8 cellular contexts compared by ENCODE assay signal in genomic region chr10:13348216-13349017, GRCh38. TPM values are rescaled to one million over a fixed set of nuclear protein-coding genes. Genes with fewer than 3 reads are reported as not detected.
DNase-seq lines count a peak whose midpoint lies in the region; ATAC-seq, FAIRE-seq and TF ChIP-seq lines count a peak whose summit lies in the region.

Gene SEPHS1, minus strand, starts transcription at chr10:13348293. Its CDS starts 3,343 bp downstream, at chr10:13344950.

- intact Hi-C loops in Calu3 (cut with micrococcal nuclease; ENCODE audit: unreplicated experiment), result no loop called here
- intact Hi-C loops in activated T-helper 2 cell treated with anti-CD3 and anti-CD28 coated beads, Interferon-gamma antibody, Interleukin-2, Interleukin-4, amounts not matched to agents 10 μg/mL and 5 μg/mL and 100 μg/mL, durations not matched to agents 14 hours and 24 hours and 36 hours (cut with micrococcal nuclease), result loop anchor here (1.0 to 2.0 kb wide), 2 partner anchors 46 to 188 kb away; partner anchors contain the start of gene MCM10

- peak; percentile 30 for ATAC-seq in GM19467 (IDR thresholded peaks at IDR 0.05; ENCODE audit: unreplicated experiment)
- peak; percentile 89 to 92 for ATAC-seq in natural killer cell treated with Interleukin-12 subunit alpha and Interleukin-12 subunit beta and Interleukin-15 and Interleukin-18, amount 100 ng/mL, for 72 hours

- H3K4me3 Mint-ChIP-seq in Calu3 (ENCODE audit: low read depth, unreplicated experiment), result peak within 1 kb of the TSS; percentile 79
- H3K4me3 Mint-ChIP-seq in activated T-helper 2 cell treated with anti-CD3 and anti-CD28 coated beads, Interferon-gamma antibody, Interleukin-2, Interleukin-4, amounts not matched to agents 10 μg/mL and 5 μg/mL and 100 μg/mL, durations not matched to agents 14 hours and 24 hours and 36 hours (ENCODE audit: low read depth), result peak within 1 kb of the TSS; percentile 90
- H3K4me3 Mint-ChIP-seq in natural killer cell treated with Interleukin-12 subunit alpha and Interleukin-12 subunit beta and Interleukin-15 and Interleukin-18, amount 100 ng/mL, for 72 hours, result peak within 1 kb of the TSS; percentile 86
- peak within 1 kb of the TSS; percentile 89 for H3K4me3 Mint-ChIP-seq in stimulated activated naive CD8-positive, alpha-beta T cell treated with anti-CD3 and anti-CD28 coated beads, Interleukin-15, Interleukin-2, amounts not matched to agents 100 ng/mL and 50 ng/mL, for 24 hours

- TF ChIP-seq CTCF in Calu3 (IDR thresholded peaks at IDR 0.05; ENCODE audit: unreplicated experiment) (no peak), fibroblast of pulmonary artery (IDR thresholded peaks at IDR 0.05; ENCODE audit: low read length, missing control alignments) (no peak)

- no peaks in the 10 kb centered on the region for H3K4me1 Mint-ChIP-seq in Calu3 (ENCODE audit: low read depth, unreplicated experiment)
- peaks cover 48% of the 10 kb centered on the region for H3K4me1 Mint-ChIP-seq in activated T-helper 2 cell treated with anti-CD3 and anti-CD28 coated beads, Interferon-gamma antibody, Interleukin-2, Interleukin-4, amounts not matched to agents 10 μg/mL and 5 μg/mL and 100 μg/mL, durations not matched to agents 14 hours and 24 hours and 36 hours (ENCODE audit: low read depth)
- peaks cover 26 to 36% of the 10 kb centered on the region in 2 donors for H3K4me1 Mint-ChIP-seq in natural killer cell treated with Interleukin-12 subunit alpha and Interleukin-12 subunit beta and Interleukin-15 and Interleukin-18, amount 100 ng/mL, for 72 hours (ENCODE audit: low read depth in 2 of 2)
- peaks cover 59% of the 10 kb centered on the region for H3K4me1 Mint-ChIP-seq in stimulated activated naive CD8-positive, alpha-beta T cell treated with anti-CD3 and anti-CD28 coated beads, Interleukin-15, Interleukin-2, amounts not matched to agents 100 ng/mL and 50 ng/mL, for 24 hours (ENCODE audit: low read depth)

- TSS peak; percentile 64 for BruUV-seq in Calu3 (replicated peaks; lab: Mats Ljungman, UMichigan)

- FAIRE-seq in HTR-8/SVneo (lab: Jason Lieb, UNC), result no peak

- CTCF ChIA-PET in Calu3 (lab: Charles Lee), result interaction anchor here (0.5 to 0.6 kb wide), 2 partner anchors 40 to 439 kb away, joined by 3 read pairs; no protein-coding TSS in a partner anchor

- H3K4me3 ChIP-seq in fibroblast of pulmonary artery (replicated peaks; ENCODE audit: low read depth, low read length), result peak within 1 kb of the TSS; percentile 82

- H3K9me3 Mint-ChIP-seq in Calu3 (ENCODE audit: low read depth, unreplicated experiment), result no peaks in the 10 kb centered on the region
- H3K9me3 Mint-ChIP-seq in activated T-helper 2 cell treated with anti-CD3 and anti-CD28 coated beads, Interferon-gamma antibody, Interleukin-2, Interleukin-4, amounts not matched to agents 10 μg/mL and 5 μg/mL and 100 μg/mL, durations not matched to agents 14 hours and 24 hours and 36 hours, result no peaks in the 10 kb centered on the region
- H3K9me3 Mint-ChIP-seq in natural killer cell treated with Interleukin-12 subunit alpha and Interleukin-12 subunit beta and Interleukin-15 and Interleukin-18, amount 100 ng/mL, for 72 hours, result no peaks in the 10 kb centered on the region
- H3K9me3 Mint-ChIP-seq in stimulated activated naive CD8-positive, alpha-beta T cell treated with anti-CD3 and anti-CD28 coated beads, Interleukin-15, Interleukin-2, amounts not matched to agents 100 ng/mL and 50 ng/mL, for 24 hours, result no peaks in the 10 kb centered on the region

- peaks cover 45% of the 10 kb centered on the region for H3K36me3 Mint-ChIP-seq in Calu3 (ENCODE audit: insufficient read depth, unreplicated experiment)
- peaks cover 17% of the 10 kb centered on the region for H3K36me3 Mint-ChIP-seq in activated T-helper 2 cell treated with anti-CD3 and anti-CD28 coated beads, Interferon-gamma antibody, Interleukin-2, Interleukin-4, amounts not matched to agents 10 μg/mL and 5 μg/mL and 100 μg/mL, durations not matched to agents 14 hours and 24 hours and 36 hours (ENCODE audit: low read depth)
- no peaks in the 10 kb centered on the region for H3K36me3 Mint-ChIP-seq in natural killer cell treated with Interleukin-12 subunit alpha and Interleukin-12 subunit beta and Interleukin-15 and Interleukin-18, amount 100 ng/mL, for 72 hours
- peaks cover 22% of the 10 kb centered on the region for H3K36me3 Mint-ChIP-seq in stimulated activated naive CD8-positive, alpha-beta T cell treated with anti-CD3 and anti-CD28 coated beads, Interleukin-15, Interleukin-2, amounts not matched to agents 100 ng/mL and 50 ng/mL, for 24 hours (ENCODE audit: low read depth)

- H3K27ac Mint-ChIP-seq in Calu3 (ENCODE audit: unreplicated experiment), result peak within 1 kb of the TSS; percentile 66
- H3K27ac Mint-ChIP-seq in activated T-helper 2 cell treated with anti-CD3 and anti-CD28 coated beads, Interferon-gamma antibody, Interleukin-2, Interleukin-4, amounts not matched to agents 10 μg/mL and 5 μg/mL and 100 μg/mL, durations not matched to agents 14 hours and 24 hours and 36 hours, result peak within 1 kb of the TSS; percentile 90
- H3K27ac Mint-ChIP-seq in natural killer cell treated with Interleukin-12 subunit alpha and Interleukin-12 subunit beta and Interleukin-15 and Interleukin-18, amount 100 ng/mL, for 72 hours, result peak within 1 kb of the TSS; percentile 78 to 89
- peak within 1 kb of the TSS; percentile 92 for H3K27ac Mint-ChIP-seq in stimulated activated naive CD8-positive, alpha-beta T cell treated with anti-CD3 and anti-CD28 coated beads, Interleukin-15, Interleukin-2, amounts not matched to agents 100 ng/mL and 50 ng/mL, for 24 hours

- peaks cover 17% of the 10 kb centered on the region for H3K27me3 Mint-ChIP-seq in Calu3 (ENCODE audit: unreplicated experiment)
- H3K27me3 Mint-ChIP-seq in activated T-helper 2 cell treated with anti-CD3 and anti-CD28 coated beads, Interferon-gamma antibody, Interleukin-2, Interleukin-4, amounts not matched to agents 10 μg/mL and 5 μg/mL and 100 μg/mL, durations not matched to agents 14 hours and 24 hours and 36 hours (ENCODE audit: low read depth), result peaks cover 5% of the 10 kb centered on the region
- H3K27me3 Mint-ChIP-seq in natural killer cell treated with Interleukin-12 subunit alpha and Interleukin-12 subunit beta and Interleukin-15 and Interleukin-18, amount 100 ng/mL, for 72 hours, result peaks cover 20 to 23% of the 10 kb centered on the region in 2 donors
- H3K27me3 Mint-ChIP-seq in stimulated activated naive CD8-positive, alpha-beta T cell treated with anti-CD3 and anti-CD28 coated beads, Interleukin-15, Interleukin-2, amounts not matched to agents 100 ng/mL and 50 ng/mL, for 24 hours, result no peaks in the 10 kb centered on the region

- DNase-seq in Calu3 (peak; percentile 88), HTR-8/SVneo (ENCODE audit: insufficient read length, low spot score) (peak; percentile 79), RPMI8226 (peak; percentile 86), fibroblast of pulmonary artery (ENCODE audit: low read depth) (peak; percentile 74)
- DNase-seq in activated T-helper 2 cell treated with anti-CD3 and anti-CD28 coated beads, Interferon-gamma antibody, Interleukin-2, Interleukin-4, amounts not matched to agents 10 μg/mL and 5 μg/mL and 100 μg/mL, durations not matched to agents 14 hours and 24 hours and 36 hours (ENCODE audit: low spot score), result peak; percentile 79
- peak; percentile 83 for DNase-seq in natural killer cell treated with Interleukin-12 subunit alpha and Interleukin-12 subunit beta and Interleukin-15 and Interleukin-18, amount 100 ng/mL, for 72 hours (ENCODE audit: low spot score)

RNA-seq across cellular contexts. Expression of gene SEPHS1, which starts in this region (rescaled TPM):
- 50.1 and 61.8 TPM in 2 replicates for total RNA-seq in Calu3 (2022)
- total RNA-seq in activated T-helper 2 cell treated with anti-CD3 and anti-CD28 coated beads, Interferon-gamma antibody, Interleukin-2, Interleukin-4, amounts not matched to agents 10 μg/mL and 5 μg/mL and 100 μg/mL, durations not matched to agents 14 hours and 24 hours and 36 hours, result 58.8 and 61.9 TPM in 2 replicates
- 10 to 100 TPM; 37.8 to 62.4 TPM for total RNA-seq in natural killer cell treated with Interleukin-12 subunit alpha and Interleukin-12 subunit beta and Interleukin-15 and Interleukin-18, amount 100 ng/mL, for 72 hours

Comparison
In these comparisons a context has a peak if more than half of its experiments do, and no peak if none do; other contexts are left out.
1. Peak in every context shown above with its lines: DNase-seq, ATAC-seq and H3K4me3 ChIP-seq.